Comparison of ENCODE assay signal across 28 cellular contexts in genomic region chr10:124348801-124349200, GRCh38.
"Had no signal": no experiment of that assay in that cellular context is flagged by ENCODE, and none has a peak within 500 bp of the region (broad histone marks: within the 10 kb centered on the region; RNA-seq: fewer than 3 reads in every experiment).

No MANE protein-coding gene starts in this region.

- H3K9me3 Mint-ChIP-seq: activated CD4-positive, alpha-beta T cell treated with anti-CD3 and anti-CD28 coated beads, Interleukin-2, amount 10 ng/mL, durations not matched to agents 24 days and 14 days; activated CD8-positive, alpha-beta T cell treated with anti-CD3 and anti-CD28 coated beads for 36 hours; activated naive CD4-positive, alpha-beta T cell treated with anti-CD3 and anti-CD28 coated beads for 36 hours; activated naive CD4-positive, alpha-beta T cell treated with anti-CD3 and anti-CD28 coated beads, Interleukin-2, amount 50 U/mL, for 72 hours; activated T-cell treated with anti-CD3 and anti-CD28 coated beads, Interleukin-2, amount 50 U/mL, for 4 hours; activated T-helper 1 cell treated with anti-CD3 and anti-CD28 coated beads, Interleukin-12 subunit alpha, Interleukin-12 subunit beta, Interleukin-2, Interleukin-4 antibody, amounts not matched to agents 30 ng/mL and 10 ng/mL and 1 ng/mL, durations not matched to agents 14 hours and 24 hours and 36 hours; T-helper 1 cell treated with Interleukin-12 subunit alpha and Interleukin-12 subunit beta and Interleukin-4 antibody, amounts not matched to agents 30 μg/mL and 1 μg/mL, for 36 hours; T-helper 2 cell treated with Interferon-gamma antibody and Interleukin-4, amounts not matched to agents 5 μg/mL and 100 μg/mL, for 36 hours had no signal

- H3K36me3 ChIP-seq: adrenal gland, breast epithelium, SJSA1 had no signal

- H3K27ac Mint-ChIP-seq: activated CD4-positive, alpha-beta T cell treated with anti-CD3 and anti-CD28 coated beads, Interleukin-2, amount 10 ng/mL, durations not matched to agents 24 days and 14 days; activated CD8-positive, alpha-beta T cell treated with anti-CD3 and anti-CD28 coated beads for 36 hours; activated naive CD4-positive, alpha-beta T cell treated with anti-CD3 and anti-CD28 coated beads for 36 hours; activated naive CD4-positive, alpha-beta T cell treated with anti-CD3 and anti-CD28 coated beads, Interleukin-2, amount 50 U/mL, for 72 hours; activated T-helper 1 cell treated with anti-CD3 and anti-CD28 coated beads, Interleukin-12 subunit alpha, Interleukin-12 subunit beta, Interleukin-2, Interleukin-4 antibody, amounts not matched to agents 30 ng/mL and 10 ng/mL and 1 ng/mL, durations not matched to agents 14 hours and 24 hours and 36 hours; T-helper 1 cell treated with Interleukin-12 subunit alpha and Interleukin-12 subunit beta and Interleukin-4 antibody, amounts not matched to agents 30 μg/mL and 1 μg/mL, for 36 hours; T-helper 2 cell treated with Interferon-gamma antibody and Interleukin-4, amounts not matched to agents 5 μg/mL and 100 μg/mL, for 36 hours had no signal

- H3K27me3 Mint-ChIP-seq: activated CD4-positive, alpha-beta T cell treated with anti-CD3 and anti-CD28 coated beads, Interleukin-2, amount 10 ng/mL, durations not matched to agents 24 days and 14 days; activated CD8-positive, alpha-beta T cell treated with anti-CD3 and anti-CD28 coated beads for 36 hours had no signal

- H3K9ac ChIP-seq: SK-N-SH had no signal

- H3K27ac ChIP-seq: adrenal gland, body of pancreas, breast epithelium, SJSA1 had no signal

- H3K36me3 Mint-ChIP-seq: activated naive CD4-positive, alpha-beta T cell treated with anti-CD3 and anti-CD28 coated beads, Interleukin-2, amount 50 U/mL, for 72 hours had no signal

- H3K4me3 ChIP-seq: adrenal gland, body of pancreas, breast epithelium, SJSA1 had no signal

- H3K4me3 Mint-ChIP-seq: activated CD4-positive, alpha-beta T cell treated with anti-CD3 and anti-CD28 coated beads, Interleukin-2, amount 10 ng/mL, durations not matched to agents 24 days and 14 days; activated CD8-positive, alpha-beta T cell treated with anti-CD3 and anti-CD28 coated beads for 36 hours; activated naive CD4-positive, alpha-beta T cell treated with anti-CD3 and anti-CD28 coated beads for 36 hours; activated T-cell treated with anti-CD3 and anti-CD28 coated beads, Interleukin-2, amount 50 U/mL, for 4 hours; activated T-helper 1 cell treated with anti-CD3 and anti-CD28 coated beads, Interleukin-12 subunit alpha, Interleukin-12 subunit beta, Interleukin-2, Interleukin-4 antibody, amounts not matched to agents 30 ng/mL and 10 ng/mL and 1 ng/mL, durations not matched to agents 14 hours and 24 hours and 36 hours; T-helper 1 cell treated with Interleukin-12 subunit alpha and Interleukin-12 subunit beta and Interleukin-4 antibody, amounts not matched to agents 30 μg/mL and 1 μg/mL, for 36 hours; T-helper 2 cell treated with Interferon-gamma antibody and Interleukin-4, amounts not matched to agents 5 μg/mL and 100 μg/mL, for 36 hours had no signal

- H3K4me1 ChIP-seq: adrenal gland, body of pancreas, breast epithelium, SJSA1 had no signal

- H3K27me3 ChIP-seq: adrenal gland, body of pancreas, breast epithelium, SJSA1 had no signal

- H3K9me3 ChIP-seq: adrenal gland, body of pancreas, breast epithelium, SJSA1, SK-N-SH had no signal

- ATAC-seq: activated CD8-positive, alpha-beta T cell treated with anti-CD3 and anti-CD28 coated beads for 36 hours; activated naive CD4-positive, alpha-beta T cell treated with anti-CD3 and anti-CD28 coated beads, Interleukin-2, amount 50 U/mL, for 72 hours; activated T-cell treated with anti-CD3 and anti-CD28 coated beads, Interleukin-2, amount 50 U/mL, for 4 hours; body of pancreas had no signal

- DNase-seq: activated CD4-positive, alpha-beta T cell treated with anti-CD3 and anti-CD28 coated beads, Interleukin-2, amount 10 ng/mL, durations not matched to agents 24 days and 14 days; activated CD4-positive, alpha-beta T cell treated with anti-CD3 and anti-CD28 coated beads, Interleukin-2, amount 50 U/mL, for 4 hours; activated CD8-positive, alpha-beta T cell treated with anti-CD3 and anti-CD28 coated beads for 36 hours; activated gamma-delta T cell treated with Interleukin-2 at 50 U/mL for 16 hours; activated naive CD4-positive, alpha-beta T cell treated with anti-CD3 and anti-CD28 coated beads for 36 hours; activated T-cell treated with anti-CD3 and anti-CD28 coated beads for 4 hours; activated T-cell treated with anti-CD3 and anti-CD28 coated beads, Interleukin-2, amount 50 U/mL, for 4 hours; adrenal gland; body of pancreas; caudate nucleus; cerebellar nuclear complex; NCI-H1105; NCI-H1417 treated with DMSO at 0.1 percent for 48 hours; NCI-H187 treated with DMSO at 0.1 percent for 48 hours; NCI-H2081; NCI-H226; NCI-H446 treated with DMSO at 0.1 percent for 48 hours; NCI-H524; NCI-H69; NCI-H82; SHP77 treated with DMSO at 0.1 percent for 48 hours; SK-N-SH had no signal

- H3K4me1 Mint-ChIP-seq: activated CD4-positive, alpha-beta T cell treated with anti-CD3 and anti-CD28 coated beads, Interleukin-2, amount 10 ng/mL, durations not matched to agents 24 days and 14 days had no signal
